8 cellular contexts compared by ENCODE assay signal in genomic region chr5:40442346-40442745, GRCh38.
A peak's percentile ranks its signal among the peaks of the same experiment; 100 is the strongest.
DNase-seq lines count a peak whose midpoint lies in the region; ATAC-seq and TF ChIP-seq lines count a peak whose summit lies in the region.
"Had no signal": no experiment of that assay in that cellular context is flagged by ENCODE, and none has a peak within 500 bp of the region (broad histone marks: within the 10 kb centered on the region; RNA-seq: fewer than 3 reads in every experiment).

No MANE protein-coding gene starts in this region.

- H3K9me3 ChIP-seq in Peyer's patch (no peaks in the 10 kb centered on the region), right cardiac atrium (ENCODE audit: control insufficient read depth, low read length) (peaks cover 7% of the 10 kb centered on the region)

- WGBS in right cardiac atrium, result 40% methylated on average over 2 of the region's 2 CpGs

- no peak for TF ChIP-seq POLR2A in Peyer's patch (IDR thresholded peaks at IDR 0.05)

- peaks cover 17% of the 10 kb centered on the region for H3K9me3 Mint-ChIP-seq in activated naive CD8-positive, alpha-beta T cell treated with anti-CD3 and anti-CD28 coated beads, Interleukin-2, amount 10 ng/mL, durations not matched to agents 7 days and 5 days
- peaks cover 4 to 6% of the 10 kb centered on the region in 2 donors for H3K9me3 Mint-ChIP-seq in natural killer cell

- intact Hi-C loops in natural killer cell (cut with micrococcal nuclease) (loop anchor here (5.0 kb wide), 1 partner anchor 40 kb away; no protein-coding TSS in a partner anchor), right cardiac atrium (cut with DNase I) (no loop called here)

- H3K4me1 ChIP-seq in Peyer's patch (peaks cover 0 to 12% (median 0%) of the 10 kb centered on the region in 4 donors), right cardiac atrium (ENCODE audit: control insufficient read depth, insufficient read depth, low read length) (no peaks in the 10 kb centered on the region)

- H3K27me3 Mint-ChIP-seq in activated naive CD8-positive, alpha-beta T cell treated with anti-CD3 and anti-CD28 coated beads, Interleukin-2, amount 10 ng/mL, durations not matched to agents 7 days and 5 days, result no peaks in the 10 kb centered on the region
- H3K27me3 Mint-ChIP-seq in natural killer cell (ENCODE audit: low read depth in 2 of 2), result no peaks in the 10 kb centered on the region

- H3K4me3 Mint-ChIP-seq in activated naive CD8-positive, alpha-beta T cell treated with anti-CD3 and anti-CD28 coated beads, Interleukin-2, amount 10 ng/mL, durations not matched to agents 7 days and 5 days, result peak overlapping the region; percentile 83
- H3K4me3 Mint-ChIP-seq in natural killer cell, result peak overlapping the region; percentile 74

- H3K27me3 ChIP-seq in Peyer's patch, result no peaks in the 10 kb centered on the region
- H3K27me3 ChIP-seq in right cardiac atrium (ENCODE audit: control insufficient read depth, insufficient read depth), result no peaks in the 10 kb centered on the region

- H3K27ac Mint-ChIP-seq in activated naive CD8-positive, alpha-beta T cell treated with anti-CD3 and anti-CD28 coated beads, Interleukin-2, amount 10 ng/mL, durations not matched to agents 7 days and 5 days, result peak overlapping the region; percentile 93
- peak overlapping the region; percentile 88 to 89 for H3K27ac Mint-ChIP-seq in natural killer cell

- H3K4me3 ChIP-seq in Peyer's patch (no peak overlapping the region), right cardiac atrium (ENCODE audit: low read length) (no peak overlapping the region)

- ATAC-seq in GM19043 (IDR thresholded peaks at IDR 0.05; ENCODE audit: low read depth, unreplicated experiment) (peak; percentile 62), HG03139 (IDR thresholded peaks at IDR 0.05; ENCODE audit: unreplicated experiment) (peak; percentile 54), natural killer cell (no peak), right cardiac atrium (no peak)
- peak; percentile 32 for ATAC-seq in activated naive CD8-positive, alpha-beta T cell treated with anti-CD3 and anti-CD28 coated beads, Interleukin-2, amount 10 ng/mL, durations not matched to agents 7 days and 5 days (ENCODE audit: low read depth)

- DNase-seq in activated naive CD8-positive, alpha-beta T cell treated with anti-CD3 and anti-CD28 coated beads, Interleukin-2, amount 10 ng/mL, durations not matched to agents 7 days and 5 days, result no peak
- DNase-seq in natural killer cell, result no peak
- no peak for DNase-seq in Peyer's patch
- DNase-seq in right cardiac atrium, result no peak
- DNase-seq in AG20443 (ENCODE audit: low spot score), result no peak
- DNase-seq: left ventricle myocardium superior had no signal

- POLR2A ChIA-PET in activated naive CD8-positive, alpha-beta T cell treated with anti-CD3 and anti-CD28 coated beads, Interleukin-2, amount 10 ng/mL, durations not matched to agents 7 days and 5 days (lab: Charles Lee), result interaction anchor here (0.9 to 3.7 kb wide), 6 partner anchors 12 to 241 kb away, joined by 3 to 14 read pairs (median 8); partner anchors contain the start of gene PTGER4

- H3K36me3 Mint-ChIP-seq in activated naive CD8-positive, alpha-beta T cell treated with anti-CD3 and anti-CD28 coated beads, Interleukin-2, amount 10 ng/mL, durations not matched to agents 7 days and 5 days, result peaks cover 37% of the 10 kb centered on the region
- peaks cover 15% of the 10 kb centered on the region for H3K36me3 Mint-ChIP-seq in natural killer cell

- peaks cover 40% of the 10 kb centered on the region for H3K4me1 Mint-ChIP-seq in activated naive CD8-positive, alpha-beta T cell treated with anti-CD3 and anti-CD28 coated beads, Interleukin-2, amount 10 ng/mL, durations not matched to agents 7 days and 5 days
- H3K4me1 Mint-ChIP-seq in natural killer cell, result peaks cover 49% of the 10 kb centered on the region in 2 donors

- no peaks in the 10 kb centered on the region for H3K36me3 ChIP-seq in Peyer's patch

- TF ChIP-seq CTCF in natural killer cell (IDR thresholded peaks at IDR 0.05), result no peak
- no peak for TF ChIP-seq CTCF in Peyer's patch (IDR thresholded peaks at IDR 0.05)

- H3K27ac ChIP-seq in Peyer's patch (peak overlapping the region in 2 of 4 donors; percentile 49 to 74), right cardiac atrium (ENCODE audit: low read length) (no peak overlapping the region)

Comparison
In these comparisons a context has a peak if more than half of its experiments do, and no peak if none do; other contexts are left out.
1. ATAC-seq: peak in GM19043 (single experiment), HG03139 (single experiment) and activated naive CD8-positive, alpha-beta T cell treated with anti-CD3 and anti-CD28 coated beads, Interleukin-2, amount 10 ng/mL, durations not matched to agents 7 days and 5 days (single experiment); none in natural killer cell (0 of 3) and right cardiac atrium (0 of 2).